ENCODE assay signal across 8 cellular contexts in genomic region chr17:81221842-81222619, GRCh38. TPM values are rescaled to one million over a fixed set of nuclear protein-coding genes. Genes with fewer than 3 reads are reported as not detected.
DNase-seq lines count a peak whose midpoint lies in the region; ATAC-seq, FAIRE-seq and TF ChIP-seq lines count a peak whose summit lies in the region.

No MANE protein-coding gene starts in this region.

- H3K9me3 Mint-ChIP-seq in activated T-cell treated with anti-CD3 and anti-CD28 coated beads, Interleukin-2, amount 50 U/mL, for 24 hours, result no peaks in the 10 kb centered on the region
- peaks cover 3% of the 10 kb centered on the region for H3K9me3 Mint-ChIP-seq in astrocyte (ENCODE audit: unreplicated experiment)

- H3K27me3 ChIP-seq in astrocyte (ENCODE audit: insufficient read depth, low read length), result no peaks in the 10 kb centered on the region
- H3K27me3 ChIP-seq in right lobe of liver, result no peaks in the 10 kb centered on the region
- no peaks in the 10 kb centered on the region for H3K27me3 ChIP-seq in tibial nerve

- H3K36me3 Mint-ChIP-seq in activated T-cell treated with anti-CD3 and anti-CD28 coated beads, Interleukin-2, amount 50 U/mL, for 24 hours (ENCODE audit: low read depth), result peaks cover 22% of the 10 kb centered on the region
- peaks cover 5% of the 10 kb centered on the region for H3K36me3 Mint-ChIP-seq in astrocyte (ENCODE audit: low read depth, unreplicated experiment)

- H3K27ac Mint-ChIP-seq in activated T-cell treated with anti-CD3 and anti-CD28 coated beads, Interleukin-2, amount 50 U/mL, for 24 hours, result no peak overlapping the region
- H3K27ac Mint-ChIP-seq in astrocyte (ENCODE audit: unreplicated experiment), result no peak overlapping the region

- no CpG with 5 or more reads among the region's 24 CpGs for WGBS in right lobe of liver (ENCODE audit: insufficient coverage, low coverage, low lambda C conversion rate, missing lambda C conversion rate)
- 3 to 13% methylated on average over 11 to 14 of the region's 24 CpGs for WGBS in tibial nerve, 2 donors

- no peak for FAIRE-seq in astrocyte (lab: Jason Lieb, UNC)

- TF ChIP-seq CTCF in astrocyte (IDR thresholded peaks at IDR 0.05; ENCODE audit: insufficient read depth, low read depth, low read length) (no peak), right lobe of liver (IDR thresholded peaks at IDR 0.05) (no peak), tibial nerve (IDR thresholded peaks at IDR 0.05) (no peak)

- no peak for DNase-seq in activated T-cell treated with anti-CD3 and anti-CD28 coated beads, Interleukin-2, amount 50 U/mL, for 24 hours
- DNase-seq in activated T-cell treated with anti-CD3 and anti-CD28 coated beads, Interleukin-2, amount 50 U/mL, for 48 hours, result no peak
- DNase-seq in astrocyte (ENCODE audit: low read depth) (no peak), right lobe of liver (peak in 1 of 3 donors; percentile 54), tibial nerve (ENCODE audit: low spot score in 2 of 2) (no peak), inferior parietal cortex (ENCODE audit: extremely low spot score) (no peak), AML-193 (lab: John Stamatoyannopoulos, UW) (no peak)

- peaks cover 17% of the 10 kb centered on the region for H3K4me1 ChIP-seq in astrocyte (ENCODE audit: insufficient read depth, low read length)
- H3K4me1 ChIP-seq in right lobe of liver, result peaks cover 0 to 4% (median 0%) of the 10 kb centered on the region in 4 donors
- H3K4me1 ChIP-seq in tibial nerve, result peaks cover 0 to 22% (median 11%) of the 10 kb centered on the region in 4 donors

- peak overlapping the region; percentile 81 for H3K9ac ChIP-seq in astrocyte (ENCODE audit: low read length)

- peaks cover 12% of the 10 kb centered on the region for H3K79me2 ChIP-seq in astrocyte (ENCODE audit: insufficient read depth, low read length)

- H3K9me3 ChIP-seq in astrocyte (ENCODE audit: insufficient read depth, low read depth, low read length), result no peaks in the 10 kb centered on the region
- no peaks in the 10 kb centered on the region for H3K9me3 ChIP-seq in right lobe of liver
- H3K9me3 ChIP-seq in tibial nerve, result peaks cover 0 to 4% (median 0%) of the 10 kb centered on the region in 4 donors

- no peak overlapping the region for H3K27ac ChIP-seq in astrocyte (ENCODE audit: low read depth, low read length)
- H3K27ac ChIP-seq in right lobe of liver, result no peak overlapping the region
- peak overlapping the region in 3 of 4 donors; percentile 32 to 83 (median 68) for H3K27ac ChIP-seq in tibial nerve

- H3K4me3 ChIP-seq in astrocyte (ENCODE audit: insufficient read depth, low read depth, low read length), result peak overlapping the region; percentile 73
- H3K4me3 ChIP-seq in right lobe of liver, result peak overlapping the region; percentile 69 to 74 (median 69)
- H3K4me3 ChIP-seq in tibial nerve, result peak overlapping the region; percentile 57 to 95 (median 68)

- peaks cover 10% of the 10 kb centered on the region for H4K20me1 ChIP-seq in astrocyte (ENCODE audit: insufficient read depth, low read length)

- H3K4me3 Mint-ChIP-seq in activated T-cell treated with anti-CD3 and anti-CD28 coated beads, Interleukin-2, amount 50 U/mL, for 24 hours, result peak overlapping the region; percentile 75
- peak overlapping the region; percentile 77 for H3K4me3 Mint-ChIP-seq in astrocyte (ENCODE audit: unreplicated experiment)

- H3K4me2 ChIP-seq in astrocyte (ENCODE audit: low read length), result peak overlapping the region; percentile 94

- TF ChIP-seq POLR2A in right lobe of liver (IDR thresholded peaks at IDR 0.05), result no peak
- no peak for TF ChIP-seq POLR2A in tibial nerve (IDR thresholded peaks at IDR 0.05)

- peak overlapping the region; percentile 86 for H2AFZ ChIP-seq in astrocyte (ENCODE audit: low read depth, low read length)

- no peaks in the 10 kb centered on the region for H3K27me3 Mint-ChIP-seq in activated T-cell treated with anti-CD3 and anti-CD28 coated beads, Interleukin-2, amount 50 U/mL, for 24 hours
- H3K27me3 Mint-ChIP-seq in astrocyte (ENCODE audit: low read depth, unreplicated experiment), result peaks cover 5% of the 10 kb centered on the region

- no peak for TF ChIP-seq EP300 in tibial nerve (IDR thresholded peaks at IDR 0.05)

- H3K36me3 ChIP-seq in astrocyte (ENCODE audit: insufficient read depth, low read length) (no peaks in the 10 kb centered on the region), right lobe of liver (no peaks in the 10 kb centered on the region), tibial nerve (peaks cover 0 to 29% (median 0%) of the 10 kb centered on the region in 3 donors)

- intact Hi-C loops in right lobe of liver (cut with DNase I), result no loop called here

- ATAC-seq in right lobe of liver (no peak), GM18861 (IDR thresholded peaks at IDR 0.05; ENCODE audit: unreplicated experiment) (no peak)

- peaks cover 18% of the 10 kb centered on the region for H3K4me1 Mint-ChIP-seq in activated T-cell treated with anti-CD3 and anti-CD28 coated beads, Interleukin-2, amount 50 U/mL, for 24 hours (ENCODE audit: low read depth)
- no peaks in the 10 kb centered on the region for H3K4me1 Mint-ChIP-seq in astrocyte (ENCODE audit: low read depth, unreplicated experiment)

RNA-seq across cellular contexts. Expression of gene CEP131, which starts 0.7 kb away (rescaled TPM):
- total RNA-seq in astrocyte, result 5.8 and 5.9 TPM in 2 replicates
- 1 to 10 TPM; 1.5 to 4.3 (median 2.1) TPM for total RNA-seq in right lobe of liver
- total RNA-seq in tibial nerve, result 10 to 100 TPM in 3 of 4 donors, 1 to 10 TPM in 1; 9.2 to 35.0 (median 20.9) TPM

RNA-seq across cellular contexts. Expression of gene TEPSIN, which starts 16.8 kb away (rescaled TPM):
- total RNA-seq in astrocyte (26.4 and 28.7 TPM in 2 replicates), right lobe of liver (10 to 100 TPM; 11.9 to 27.6 (median 18.1) TPM), tibial nerve (100 to 1,000 TPM in 1 of 4 donors, 10 to 100 TPM in 3; 41.5 to 102 (median 73.9) TPM)

RNA-seq across cellular contexts. Expression of gene NDUFAF8, which starts 17.1 kb away (rescaled TPM):
- total RNA-seq in astrocyte (52.6 and 67.2 TPM in 2 replicates), right lobe of liver (10 to 100 TPM; 15.7 to 35.9 (median 23.3) TPM), tibial nerve (10 to 100 TPM; 27.8 to 73.0 (median 61.1) TPM)

RNA-seq across cellular contexts. Expression of gene AATK, which starts 56.0 kb away (rescaled TPM):
- 0.41 and 0.54 TPM in 2 replicates for total RNA-seq in astrocyte
- total RNA-seq in right lobe of liver, result 1 to 10 TPM in 2 of 6 experiments, under 1 TPM in 4; 0.31 to 1.2 (median 0.86) TPM
- total RNA-seq in tibial nerve, result 100 to 1,000 TPM; 247 to 385 (median 322) TPM

RNA-seq across cellular contexts. Expression of gene PVALEF, which starts 56.7 kb away (rescaled TPM):
- total RNA-seq in astrocyte (not detected in 2 replicates), right lobe of liver (not detected), tibial nerve (not detected)

Comparison
In these comparisons a context has a peak if more than half of its experiments do, and no peak if none do; other contexts are left out.
1. H3K27ac ChIP-seq: peak in tibial nerve (3 of 4); none in astrocyte (single experiment) and right lobe of liver (0 of 3).
2. Peak in every context shown above with its lines, with median percentiles within 50 percentile points of each other: H3K4me3 ChIP-seq.